In the genomic region with DNA sequence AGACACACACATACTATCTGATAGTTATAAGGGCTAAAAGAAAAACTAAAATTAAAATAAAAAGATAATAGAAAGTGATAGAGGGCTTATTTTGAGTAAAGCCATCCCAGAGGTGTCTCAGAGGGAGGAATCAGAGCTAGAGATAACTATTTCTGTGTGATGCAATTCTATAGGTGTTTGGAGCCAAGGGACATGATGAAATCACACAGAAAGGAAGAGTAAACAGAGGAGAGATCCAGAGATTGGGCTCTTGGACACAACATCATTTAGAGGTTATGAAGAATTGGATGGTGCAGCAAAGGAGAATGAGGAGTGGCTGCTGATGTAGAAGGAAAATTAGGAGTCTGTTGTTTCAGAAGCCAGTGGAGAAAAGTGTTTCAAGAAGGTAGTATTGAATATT, we compare ENCODE assay signal across 35 cellular contexts.
"Had no signal": no experiment of that assay in that cellular context is flagged by ENCODE, and none has a peak within 500 bp of the region (broad histone marks: within the 10 kb centered on the region; RNA-seq: fewer than 3 reads in every experiment).

No MANE protein-coding gene starts in this region.

- H3K9me3 Mint-ChIP-seq: activated CD8-positive, alpha-beta T cell treated with anti-CD3 and anti-CD28 coated beads for 36 hours; activated naive CD4-positive, alpha-beta T cell treated with anti-CD3 and anti-CD28 coated beads for 36 hours; activated naive CD4-positive, alpha-beta T cell treated with anti-CD3 and anti-CD28 coated beads, Interleukin-2, amount 50 U/mL, for 24 hours; activated naive CD8-positive, alpha-beta T cell treated with anti-CD3 and anti-CD28 coated beads for 36 hours; activated T-helper 1 cell treated with anti-CD3 and anti-CD28 coated beads, Interleukin-12 subunit alpha, Interleukin-12 subunit beta, Interleukin-2, Interleukin-4 antibody, amounts not matched to agents 30 ng/mL and 10 ng/mL and 1 ng/mL, durations not matched to agents 14 hours and 24 hours and 36 hours; activated T-helper 2 cell treated with anti-CD3 and anti-CD28 coated beads, Interferon-gamma antibody, Interleukin-2, Interleukin-4, amounts not matched to agents 10 μg/mL and 5 μg/mL and 100 μg/mL, durations not matched to agents 14 hours and 24 hours and 36 hours; T-helper 2 cell treated with Interferon-gamma antibody and Interleukin-4, amounts not matched to agents 5 μg/mL and 100 μg/mL, for 36 hours had no signal

- H3K4me3 ChIP-seq: adrenal gland, body of pancreas, colonic mucosa had no signal

- H3K27ac Mint-ChIP-seq: activated B cell treated with CpG ODN at 0.5 μM for 24 hours; activated CD8-positive, alpha-beta memory T cell treated with anti-CD3 and anti-CD28 coated beads, Interleukin-2, amount 10 ng/mL, durations not matched to agents 7 days and 5 days; activated CD8-positive, alpha-beta T cell treated with anti-CD3 and anti-CD28 coated beads for 36 hours; activated naive CD4-positive, alpha-beta T cell treated with anti-CD3 and anti-CD28 coated beads for 36 hours; activated naive CD4-positive, alpha-beta T cell treated with anti-CD3 and anti-CD28 coated beads, Interleukin-2, amount 50 U/mL, for 24 hours; activated naive CD8-positive, alpha-beta T cell treated with anti-CD3 and anti-CD28 coated beads for 36 hours; activated naive CD8-positive, alpha-beta T cell treated with anti-CD3 and anti-CD28 coated beads, Interleukin-2, amount 50 U/mL, for 24 hours; activated T-helper 1 cell treated with anti-CD3 and anti-CD28 coated beads, Interleukin-12 subunit alpha, Interleukin-12 subunit beta, Interleukin-2, Interleukin-4 antibody, amounts not matched to agents 30 ng/mL and 10 ng/mL and 1 ng/mL, durations not matched to agents 14 hours and 24 hours and 36 hours; activated T-helper 2 cell treated with anti-CD3 and anti-CD28 coated beads, Interferon-gamma antibody, Interleukin-2, Interleukin-4, amounts not matched to agents 10 μg/mL and 5 μg/mL and 100 μg/mL, durations not matched to agents 14 hours and 24 hours and 36 hours; T-helper 2 cell treated with Interferon-gamma antibody and Interleukin-4, amounts not matched to agents 5 μg/mL and 100 μg/mL, for 36 hours had no signal

- ATAC-seq: activated CD4-positive, CD25-positive, alpha-beta regulatory T cell treated with anti-CD3 and anti-CD28 coated beads, Interleukin-2, amount 50 U/mL, for 24 hours; activated CD8-positive, alpha-beta memory T cell treated with anti-CD3 and anti-CD28 coated beads, Interleukin-2, amount 10 ng/mL, durations not matched to agents 7 days and 5 days; activated CD8-positive, alpha-beta T cell treated with anti-CD3 and anti-CD28 coated beads for 36 hours; activated naive CD8-positive, alpha-beta T cell treated with anti-CD3 and anti-CD28 coated beads, Interleukin-2, amount 50 U/mL, for 24 hours; body of pancreas; esophagus mucosa had no signal

- H3K27me3 ChIP-seq: body of pancreas, colonic mucosa had no signal

- H3K27ac ChIP-seq: adrenal gland, body of pancreas, colonic mucosa, WERI-Rb-1 had no signal

- FAIRE-seq: endometrium, endothelial cell of umbilical vein, frontal cortex had no signal

- H3K27me3 Mint-ChIP-seq: activated naive CD8-positive, alpha-beta T cell treated with anti-CD3 and anti-CD28 coated beads for 36 hours had no signal

- H3K36me3 Mint-ChIP-seq: activated CD8-positive, alpha-beta memory T cell treated with anti-CD3 and anti-CD28 coated beads, Interleukin-2, amount 10 ng/mL, durations not matched to agents 7 days and 5 days; activated naive CD4-positive, alpha-beta T cell treated with anti-CD3 and anti-CD28 coated beads, Interleukin-2, amount 50 U/mL, for 24 hours; activated naive CD8-positive, alpha-beta T cell treated with anti-CD3 and anti-CD28 coated beads for 36 hours had no signal

- H3K4me1 Mint-ChIP-seq: activated CD8-positive, alpha-beta memory T cell treated with anti-CD3 and anti-CD28 coated beads, Interleukin-2, amount 10 ng/mL, durations not matched to agents 7 days and 5 days; activated naive CD4-positive, alpha-beta T cell treated with anti-CD3 and anti-CD28 coated beads, Interleukin-2, amount 50 U/mL, for 24 hours; activated naive CD8-positive, alpha-beta T cell treated with anti-CD3 and anti-CD28 coated beads for 36 hours; activated naive CD8-positive, alpha-beta T cell treated with anti-CD3 and anti-CD28 coated beads, Interleukin-2, amount 50 U/mL, for 24 hours had no signal

- H3K36me3 ChIP-seq: adrenal gland, colonic mucosa, WERI-Rb-1 had no signal

- H3K4me3 Mint-ChIP-seq: activated B cell treated with CpG ODN at 0.5 μM for 24 hours; activated CD8-positive, alpha-beta memory T cell treated with anti-CD3 and anti-CD28 coated beads, Interleukin-2, amount 10 ng/mL, durations not matched to agents 7 days and 5 days; activated CD8-positive, alpha-beta T cell treated with anti-CD3 and anti-CD28 coated beads for 36 hours; activated naive CD4-positive, alpha-beta T cell treated with anti-CD3 and anti-CD28 coated beads for 36 hours; activated naive CD4-positive, alpha-beta T cell treated with anti-CD3 and anti-CD28 coated beads, Interleukin-2, amount 50 U/mL, for 24 hours; activated naive CD8-positive, alpha-beta T cell treated with anti-CD3 and anti-CD28 coated beads for 36 hours; activated naive CD8-positive, alpha-beta T cell treated with anti-CD3 and anti-CD28 coated beads, Interleukin-2, amount 50 U/mL, for 24 hours; activated T-helper 1 cell treated with anti-CD3 and anti-CD28 coated beads, Interleukin-12 subunit alpha, Interleukin-12 subunit beta, Interleukin-2, Interleukin-4 antibody, amounts not matched to agents 30 ng/mL and 10 ng/mL and 1 ng/mL, durations not matched to agents 14 hours and 24 hours and 36 hours; T-helper 2 cell treated with Interferon-gamma antibody and Interleukin-4, amounts not matched to agents 5 μg/mL and 100 μg/mL, for 36 hours had no signal

- H3K4me1 ChIP-seq: adrenal gland, body of pancreas, colonic mucosa had no signal

- H3K9me3 ChIP-seq: adrenal gland, body of pancreas, colonic mucosa had no signal

- DNase-seq: activated B cell treated with CpG ODN at 0.5 μM for 24 hours; activated CD4-positive, alpha-beta T cell treated with anti-CD3 and anti-CD28 coated beads for 48 hours; activated CD4-positive, alpha-beta T cell treated with anti-CD3 and anti-CD28 coated beads, Interleukin-2, amount 50 U/mL, for 1 hour; activated CD4-positive, alpha-beta T cell treated with anti-CD3 and anti-CD28 coated beads, Interleukin-2, amount 50 U/mL, for 48 hours; activated CD8-positive, alpha-beta memory T cell treated with anti-CD3 and anti-CD28 coated beads, Interleukin-2, amount 10 ng/mL, durations not matched to agents 7 days and 5 days; activated CD8-positive, alpha-beta memory T cell treated with anti-CD3 and anti-CD28 coated beads, Interleukin-2, amount 50 U/mL, for 4 hours; activated CD8-positive, alpha-beta T cell treated with anti-CD3 and anti-CD28 coated beads for 36 hours; activated effector memory CD4-positive, alpha-beta T cell treated with anti-CD3 and anti-CD28 coated beads, Interleukin-2, amount 50 U/mL, for 16 hours; activated naive CD4-positive, alpha-beta T cell treated with anti-CD3 and anti-CD28 coated beads for 36 hours; activated naive CD8-positive, alpha-beta T cell treated with anti-CD3 and anti-CD28 coated beads for 36 hours; activated naive CD8-positive, alpha-beta T cell treated with anti-CD3 and anti-CD28 coated beads, Interleukin-2, amount 50 U/mL, for 24 hours; activated T-cell treated with anti-CD3 and anti-CD28 coated beads, Interleukin-2, amount 50 U/mL, for 1 hour; activated T-cell treated with anti-CD3 and anti-CD28 coated beads, Interleukin-2, amount 50 U/mL, for 48 hours; adrenal gland; amygdala; aorta; body of pancreas; central memory CD4-positive, alpha-beta T cell; cerebellar nuclear complex; colonic mucosa; effector CD8-positive, alpha-beta T cell; foreskin fibroblast; head of caudate nucleus; hippocampal formation; T1000; WERI-Rb-1 had no signal
